Comparison of ENCODE assay signal across 10 cellular contexts in genomic region chr3:53083496-53083895, GRCh38. TPM values are rescaled to one million over a fixed set of nuclear protein-coding genes. Genes with fewer than 3 reads are reported as not detected.
DNase-seq lines count a peak whose midpoint lies in the region; ATAC-seq and TF ChIP-seq lines count a peak whose summit lies in the region.
"Had no signal": no experiment of that assay in that cellular context is flagged by ENCODE, and none has a peak within 500 bp of the region (broad histone marks: within the 10 kb centered on the region; RNA-seq: fewer than 3 reads in every experiment).

No MANE protein-coding gene starts in this region.

- no peak overlapping the region for H3K4me3 ChIP-seq in fibroblast of villous mesenchyme (ENCODE audit: low read depth, low read length)

- peak; percentile 65 for DNase-seq in Daoy (ENCODE audit: low read depth)
- peak; percentile 84 for DNase-seq in RPMI7951 (ENCODE audit: low read depth)
- DNase-seq in fibroblast of villous mesenchyme (ENCODE audit: low read depth), result peak; percentile 15
- peak; percentile 77 for DNase-seq in posterior vena cava (ENCODE audit: low spot score)
- DNase-seq in stimulated activated CD4-positive, alpha-beta T cell treated with anti-CD3 and anti-CD28 coated beads, Interleukin-12 subunit alpha, Interleukin-12 subunit beta, amount 100 ng/mL, for 4 hours, result no peak
- DNase-seq: RPMI8226; stimulated activated naive B cell treated with anti-CD40 and anti-IgM and Interleukin-4, amounts not matched to agents 10 μg/mL and 1 μg/mL and 100 μg/mL, for 72 hours had no signal

- ATAC-seq in GM21528 (IDR thresholded peaks at IDR 0.05; ENCODE audit: low FRiP score, unreplicated experiment) (no peak), GM18498 (IDR thresholded peaks at IDR 0.05; ENCODE audit: unreplicated experiment) (no peak), GM19463 (IDR thresholded peaks at IDR 0.05; ENCODE audit: unreplicated experiment) (no peak)
- ATAC-seq: stimulated activated naive B cell treated with anti-CD40 and anti-IgM and Interleukin-4, amounts not matched to agents 10 μg/mL and 1 μg/mL and 100 μg/mL, for 72 hours had no signal

- intact Hi-C loops in posterior vena cava (cut with DNase I), result no loop called here

- no peak for TF ChIP-seq CTCF in fibroblast of villous mesenchyme (IDR thresholded peaks at IDR 0.05; ENCODE audit: insufficient read depth, low read depth, low read length)

RNA-seq across cellular contexts. Expression of gene SFMBT1, which starts 37.6 kb away (rescaled TPM):
- 11.7 and 18.3 TPM in 2 replicates for total RNA-seq in Daoy (2014; rRNA removed; shearing (Covaris generic))
- 9.3 and 15.6 TPM in 2 replicates for total RNA-seq in RPMI7951 (2014; rRNA removed; shearing (Covaris generic))
- total RNA-seq in fibroblast of villous mesenchyme (3.9 and 4.8 TPM in 2 replicates), posterior vena cava (1 to 10 TPM; 9.4 to 9.8 TPM)

RNA-seq across cellular contexts. Expression of gene RFT1, which starts 46.7 kb away (rescaled TPM):
- 7.1 and 12.3 TPM in 2 replicates for total RNA-seq in Daoy (2014; rRNA removed; shearing (Covaris generic))
- 15.7 and 19.6 TPM in 2 replicates for total RNA-seq in RPMI7951 (2014; rRNA removed; shearing (Covaris generic))
- total RNA-seq in fibroblast of villous mesenchyme (9.0 and 13.4 TPM in 2 replicates), posterior vena cava (10 to 100 TPM; 13.6 to 15.7 TPM)
